ENCODE assay signal across 7 cellular contexts in genomic region chr7:114082567-114082933, GRCh38.
DNase-seq lines count a peak whose midpoint lies in the region; ATAC-seq and TF ChIP-seq lines count a peak whose summit lies in the region.

No MANE protein-coding gene starts in this region.

- CTCF ChIA-PET in activated CD8-positive, alpha-beta T cell treated with anti-CD3 and anti-CD28 coated beads, Interleukin-2, amount 10 ng/mL, durations not matched to agents 7 days and 5 days (lab: Charles Lee) = no interaction called here

- POLR2A ChIA-PET in activated CD8-positive, alpha-beta T cell treated with anti-CD3 and anti-CD28 coated beads, Interleukin-2, amount 10 ng/mL, durations not matched to agents 7 days and 5 days (lab: Charles Lee) = no interaction called here

- peak overlapping the region; percentile 28 for H3K4me3 Mint-ChIP-seq in activated CD8-positive, alpha-beta T cell treated with anti-CD3 and anti-CD28 coated beads, Interleukin-2, amount 10 ng/mL, durations not matched to agents 7 days and 5 days
- H3K4me3 Mint-ChIP-seq in stimulated activated effector memory CD8-positive, alpha-beta T cell treated with anti-CD3 and anti-CD28 coated beads, Interleukin-12 subunit alpha, Interleukin-12 subunit beta, amount 100 ng/mL, for 72 hours = peak overlapping the region; percentile 82

- H3K27ac ChIP-seq in HL-60 (replicated peaks) = no peak overlapping the region

- TF ChIP-seq CTCF in HL-60 (IDR thresholded peaks at IDR 0.05; ENCODE audit: insufficient read depth, low read length) (no peak), kidney epithelial cell (IDR thresholded peaks at IDR 0.05; ENCODE audit: insufficient read depth, low read length, poor library complexity, severe bottlenecking) (no peak)

- H3K36me3 Mint-ChIP-seq in activated CD8-positive, alpha-beta T cell treated with anti-CD3 and anti-CD28 coated beads, Interleukin-2, amount 10 ng/mL, durations not matched to agents 7 days and 5 days (ENCODE audit: low read depth) = peaks cover 2% of the 10 kb centered on the region
- H3K36me3 Mint-ChIP-seq in stimulated activated effector memory CD8-positive, alpha-beta T cell treated with anti-CD3 and anti-CD28 coated beads, Interleukin-12 subunit alpha, Interleukin-12 subunit beta, amount 100 ng/mL, for 72 hours = peaks cover 4% of the 10 kb centered on the region

- H3K36me3 ChIP-seq in kidney epithelial cell (ENCODE audit: control insufficient read depth, insufficient read depth, low read length) = no peaks in the 10 kb centered on the region

- no peak overlapping the region for H3K27ac Mint-ChIP-seq in activated CD8-positive, alpha-beta T cell treated with anti-CD3 and anti-CD28 coated beads, Interleukin-2, amount 10 ng/mL, durations not matched to agents 7 days and 5 days
- H3K27ac Mint-ChIP-seq in stimulated activated effector memory CD8-positive, alpha-beta T cell treated with anti-CD3 and anti-CD28 coated beads, Interleukin-12 subunit alpha, Interleukin-12 subunit beta, amount 100 ng/mL, for 72 hours = no peak overlapping the region

- no peak for ATAC-seq in activated CD8-positive, alpha-beta T cell treated with anti-CD3 and anti-CD28 coated beads, Interleukin-2, amount 10 ng/mL, durations not matched to agents 7 days and 5 days
- ATAC-seq in stimulated activated effector memory CD8-positive, alpha-beta T cell treated with anti-CD3 and anti-CD28 coated beads, Interleukin-12 subunit alpha, Interleukin-12 subunit beta, amount 100 ng/mL, for 72 hours = no peak
- ATAC-seq in HG03460 (IDR thresholded peaks at IDR 0.05; ENCODE audit: unreplicated experiment) (no peak), GM18873 (IDR thresholded peaks at IDR 0.05; ENCODE audit: low FRiP score, unreplicated experiment) (no peak), HG02885 (IDR thresholded peaks at IDR 0.05; ENCODE audit: poor library complexity, unreplicated experiment) (no peak)

- H3K4me3 ChIP-seq in HL-60 (replicated peaks; ENCODE audit: insufficient read depth, low read length) (peak overlapping the region; percentile 22), kidney epithelial cell (ENCODE audit: low read depth, low read length) (peak overlapping the region; percentile 17)

- H3K27me3 ChIP-seq in HL-60 (ENCODE audit: insufficient read depth, poor library complexity, severe bottlenecking) (peaks cover 50% of the 10 kb centered on the region), kidney epithelial cell (ENCODE audit: control insufficient read depth, insufficient read depth, low read length) (peaks cover 41% of the 10 kb centered on the region)

- H3K9me3 Mint-ChIP-seq in activated CD8-positive, alpha-beta T cell treated with anti-CD3 and anti-CD28 coated beads, Interleukin-2, amount 10 ng/mL, durations not matched to agents 7 days and 5 days (ENCODE audit: insufficient read depth) = no peaks in the 10 kb centered on the region
- H3K9me3 Mint-ChIP-seq in stimulated activated effector memory CD8-positive, alpha-beta T cell treated with anti-CD3 and anti-CD28 coated beads, Interleukin-12 subunit alpha, Interleukin-12 subunit beta, amount 100 ng/mL, for 72 hours = no peaks in the 10 kb centered on the region

- peaks cover 67% of the 10 kb centered on the region for H3K27me3 Mint-ChIP-seq in activated CD8-positive, alpha-beta T cell treated with anti-CD3 and anti-CD28 coated beads, Interleukin-2, amount 10 ng/mL, durations not matched to agents 7 days and 5 days (ENCODE audit: low read depth)

- peaks cover 30% of the 10 kb centered on the region for H3K4me1 Mint-ChIP-seq in activated CD8-positive, alpha-beta T cell treated with anti-CD3 and anti-CD28 coated beads, Interleukin-2, amount 10 ng/mL, durations not matched to agents 7 days and 5 days (ENCODE audit: low read depth)
- H3K4me1 Mint-ChIP-seq in stimulated activated effector memory CD8-positive, alpha-beta T cell treated with anti-CD3 and anti-CD28 coated beads, Interleukin-12 subunit alpha, Interleukin-12 subunit beta, amount 100 ng/mL, for 72 hours = peaks cover 37% of the 10 kb centered on the region

- DNase-seq in HL-60 (ENCODE audit: low read depth in 1 of 2, low spot score in 1 of 2) (no peak), kidney epithelial cell (ENCODE audit: low read depth) (no peak)
- no peak for DNase-seq in activated CD8-positive, alpha-beta T cell treated with anti-CD3 and anti-CD28 coated beads, Interleukin-2, amount 10 ng/mL, durations not matched to agents 7 days and 5 days
- DNase-seq in stimulated activated effector memory CD8-positive, alpha-beta T cell treated with anti-CD3 and anti-CD28 coated beads, Interleukin-12 subunit alpha, Interleukin-12 subunit beta, amount 100 ng/mL, for 72 hours (ENCODE audit: low spot score in 2 of 2) = no peak
